Comparison of ENCODE assay signal across 1 cellular context in genomic region chr15:52529940-52530339, GRCh38.
TF ChIP-seq lines count a peak whose summit lies in the region.

No MANE protein-coding gene starts in this region.

TF ChIP-seq in WTC11, 78 proteins besides CTCF, POLR2A, EP300 and RAD21 (continued from another document):
- no peak for TF ChIP-seq E2F1 (CRISPR knock-in tag; IDR thresholded peaks at IDR 0.05)
- TF ChIP-seq SMAD4 (CRISPR knock-in tag; IDR thresholded peaks at IDR 0.05): no peak
- no peak for TF ChIP-seq MAX (CRISPR knock-in tag; IDR thresholded peaks at IDR 0.05)
- no peak for TF ChIP-seq PREB (CRISPR knock-in tag; IDR thresholded peaks at IDR 0.05; ENCODE audit: borderline replicate concordance)
- no peak for TF ChIP-seq ZSCAN18 (CRISPR knock-in tag; IDR thresholded peaks at IDR 0.05)
- no peak for TF ChIP-seq KAT7 (CRISPR knock-in tag; IDR thresholded peaks at IDR 0.05; ENCODE audit: borderline replicate concordance)
- TF ChIP-seq ZNF423 (CRISPR knock-in tag; IDR thresholded peaks at IDR 0.05): no peak
- no peak for TF ChIP-seq PRDM15 (CRISPR knock-in tag; IDR thresholded peaks at IDR 0.05)
- no peak for TF ChIP-seq ZNF138 (CRISPR knock-in tag; conservative IDR thresholded peaks at IDR 0.05)
- TF ChIP-seq NR3C1 (CRISPR knock-in tag; conservative IDR thresholded peaks at IDR 0.05; ENCODE audit: low read depth): no peak
